Comparison of ENCODE assay signal across 8 cellular contexts in genomic region chr6:47308223-47308567, GRCh38. TPM values are rescaled to one million over a fixed set of nuclear protein-coding genes. Genes with fewer than 3 reads are reported as not detected.
DNase-seq lines count a peak whose midpoint lies in the region; ATAC-seq and TF ChIP-seq lines count a peak whose summit lies in the region.

No MANE protein-coding gene starts in this region.

- peak overlapping the region; percentile 38 to 83 (median 74) for H3K4me3 Mint-ChIP-seq in naive thymus-derived CD8-positive, alpha-beta T cell

- peaks cover 61% of the 10 kb centered on the region for H3K79me2 ChIP-seq in Loucy (ENCODE audit: insufficient read depth, low read length)

- CTCF ChIA-PET in BJ (lab: Yijun Ruan, JAX): interaction anchor here (0.9 to 7.1 kb wide), 8 partner anchors 10 to 476 kb away, joined by 3 to 175 read pairs (median 3); no protein-coding TSS in a partner anchor

- H3K9me2 ChIP-seq in Loucy (replicated peaks; ENCODE audit: low read depth, low read length): no peaks in the 10 kb centered on the region

- H2AFZ ChIP-seq in Loucy (ENCODE audit: low read length): 0 out of 2 replicates have a peak overlapping the region, but pooled peaks have one; percentile 76

- peak overlapping the region; percentile 94 for H3K4me2 ChIP-seq in Loucy (ENCODE audit: low read depth, low read length, poor library complexity, severe bottlenecking)

- H3K27ac ChIP-seq in duodenal mucosa (ENCODE audit: low read depth, low read length): no peak overlapping the region

- TF ChIP-seq CTCF in BJ (IDR thresholded peaks at IDR 0.05; ENCODE audit: insufficient read depth, low read depth, low read length) (no peak), Loucy (conservative IDR thresholded peaks at IDR 0.05; ENCODE audit: low read length) (no peak)

- no peak for DNase-seq in BJ (ENCODE audit: low read depth)
- no peak for DNase-seq in naive thymus-derived CD8-positive, alpha-beta T cell
- DNase-seq in left colon: no peak
- no peak for DNase-seq in GDM1 (lab: John Stamatoyannopoulos, UW)
- no peak for DNase-seq in AG08396 (ENCODE audit: low spot score)

- no peak for ATAC-seq in naive thymus-derived CD8-positive, alpha-beta T cell
- ATAC-seq in left colon: no peak
- ATAC-seq in HG03378 (IDR thresholded peaks at IDR 0.05; ENCODE audit: unreplicated experiment): no peak

- H3K9me3 ChIP-seq in Loucy (ENCODE audit: insufficient read depth, low read depth, low read length): no peaks in the 10 kb centered on the region
- no peaks in the 10 kb centered on the region for H3K9me3 ChIP-seq in duodenal mucosa (ENCODE audit: control insufficient read depth in 1 of 2, low read length in 2 of 2)

- H3K36me3 ChIP-seq in BJ (ENCODE audit: control insufficient read depth, insufficient read depth, low read length) (no peaks in the 10 kb centered on the region), Loucy (ENCODE audit: insufficient read depth, low read length) (no peaks in the 10 kb centered on the region), duodenal mucosa (ENCODE audit: control insufficient read depth in 1 of 2, insufficient read depth in 2 of 2, low read length in 2 of 2) (no peaks in the 10 kb centered on the region)

- H3K27me3 Mint-ChIP-seq in naive thymus-derived CD8-positive, alpha-beta T cell: peaks cover 28 to 63% (median 43%) of the 10 kb centered on the region in 5 donors

- H3K9me3 Mint-ChIP-seq in naive thymus-derived CD8-positive, alpha-beta T cell: peaks cover 0 to 2% (median 0%) of the 10 kb centered on the region in 9 donors

- H3K4me3 ChIP-seq in BJ (ENCODE audit: low read depth, low read length) (peak overlapping the region; percentile 66), Loucy (ENCODE audit: low read length, poor library complexity, severe bottlenecking) (peak overlapping the region; percentile 90), duodenal mucosa (ENCODE audit: low read depth in 1 of 2, low read length in 2 of 2) (peak overlapping the region; percentile 78)

- POLR2A ChIA-PET in BJ (lab: Charles Lee): no interaction called here
- POLR2A ChIA-PET in naive thymus-derived CD8-positive, alpha-beta T cell (lab: Charles Lee): interaction anchor here (1.1 kb wide), 1 partner anchor 63 kb away, joined by 4 read pairs; no protein-coding TSS in a partner anchor

- H3K27me3 ChIP-seq in BJ (ENCODE audit: control insufficient read depth, insufficient read depth, low read length) (no peaks in the 10 kb centered on the region), Loucy (ENCODE audit: insufficient read depth, low read length, poor library complexity, severe bottlenecking) (no peaks in the 10 kb centered on the region), duodenal mucosa (ENCODE audit: control insufficient read depth in 1 of 2, insufficient read depth in 2 of 2, low read length in 2 of 2) (peaks cover 6 to 9% of the 10 kb centered on the region in 2 donors)

- H3K4me1 Mint-ChIP-seq in naive thymus-derived CD8-positive, alpha-beta T cell: peaks cover 6 to 16% (median 12%) of the 10 kb centered on the region in 4 donors

- H3K9ac ChIP-seq in Loucy (ENCODE audit: low read depth, low read length, poor library complexity, severe bottlenecking) (peak overlapping the region; percentile 77), duodenal mucosa (ENCODE audit: low read depth in 1 of 2, low read length in 2 of 2) (peak overlapping the region; percentile 57 to 76)

- H3K36me3 Mint-ChIP-seq in naive thymus-derived CD8-positive, alpha-beta T cell: no peaks in the 10 kb centered on the region

- peaks cover 34% of the 10 kb centered on the region for H4K20me1 ChIP-seq in Loucy (ENCODE audit: insufficient read depth, low read length, poor library complexity, severe bottlenecking)

- intact Hi-C loops in left colon (cut with DNase I, micrococcal nuclease): loop anchor here in 1 of 2 donors (2.0 to 10.0 kb wide), 2 partner anchors 63 to 211 kb away; no protein-coding TSS in a partner anchor

- peaks cover 53% of the 10 kb centered on the region for H3K4me1 ChIP-seq in Loucy (ENCODE audit: insufficient read depth, low read length, poor library complexity, severe bottlenecking)
- peaks cover 9 to 11% of the 10 kb centered on the region in 2 donors for H3K4me1 ChIP-seq in duodenal mucosa (ENCODE audit: control insufficient read depth in 1 of 2, insufficient read depth in 2 of 2, low read length in 2 of 2)

- H3K27ac Mint-ChIP-seq in naive thymus-derived CD8-positive, alpha-beta T cell: no peak overlapping the region

- no peaks in the 10 kb centered on the region for H3F3A ChIP-seq in Loucy (ENCODE audit: low read depth)

RNA-seq across cellular contexts. Expression of gene TNFRSF21, which starts 1.5 kb away (rescaled TPM):
- polyA plus RNA-seq in BJ (2011; rRNA removed): 2.4 and 3.6 TPM in 2 replicates
- polyA minus RNA-seq in BJ (2011; rRNA and poly(A)+ RNA removed): 6.0 and 8.5 TPM in 2 replicates
- total RNA-seq in naive thymus-derived CD8-positive, alpha-beta T cell: under 1 TPM; 0.36 to 0.38 TPM
- not detected for polyA plus RNA-seq in naive thymus-derived CD8-positive, alpha-beta T cell
- total RNA-seq in left colon: 100 to 1,000 TPM in 1 of 2 donors, 10 to 100 TPM in 1; 67.7 to 129 TPM

Comparison
In these comparisons a context has a peak if more than half of its experiments do, and no peak if none do; other contexts are left out.
1. RNA of gene TNFRSF21, which starts 1.5 kb away (total RNA-seq): 67.7 to 129 TPM in left colon; 0.36 to 0.38 TPM in naive thymus-derived CD8-positive, alpha-beta T cell; every median in the first group is over 10 times any median in the second.
2. Peak in every context shown above with its lines, with median percentiles within 50 percentile points of each other: H3K4me3 ChIP-seq.